Comparison of ENCODE assay signal across 1 cellular context in the genomic region with DNA sequence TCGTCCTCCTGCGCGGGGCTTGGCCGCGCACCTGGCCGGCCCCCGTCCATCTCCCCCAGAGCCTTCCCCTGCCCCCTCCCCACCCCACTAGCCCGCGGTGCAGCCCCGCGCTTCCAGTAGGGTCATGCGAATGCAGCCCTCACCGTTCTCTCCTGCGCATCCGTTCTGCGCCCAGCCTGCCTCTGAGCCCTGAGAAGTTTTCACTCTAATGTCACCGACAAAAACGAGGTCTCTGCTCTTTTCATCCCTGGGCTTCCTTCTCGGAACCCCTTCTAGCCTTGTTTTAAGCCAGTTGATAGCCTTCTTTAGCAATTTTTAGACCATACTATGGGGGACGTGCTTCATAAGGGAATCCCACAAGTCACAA.
TF ChIP-seq lines count a peak whose summit lies in the region.

No MANE protein-coding gene starts in this region.

TF ChIP-seq in neural cell, 6 proteins besides CTCF, POLR2A, EP300 and RAD21 (continued from another document):
- TF ChIP-seq REST (IDR thresholded peaks at IDR 0.05; ENCODE audit: borderline replicate concordance) = no peak
- TF ChIP-seq MXI1 (conservative IDR thresholded peaks at IDR 0.05; ENCODE audit: poor library complexity, severe bottlenecking) = peak; percentile 8
- no peak for TF ChIP-seq TAF1 (IDR thresholded peaks at IDR 0.05; ENCODE audit: low read depth)
- TF ChIP-seq EZH2 (IDR thresholded peaks at IDR 0.05; ENCODE audit: borderline replicate concordance, insufficient read depth, low read length, poor library complexity, severe bottlenecking) = no peak
